In genomic region chr15:63012444-63012843, GRCh38 we compare ENCODE assay signal across 1 cellular context.
A peak's percentile ranks its signal among the peaks of the same experiment; 100 is the strongest.
TF ChIP-seq lines count a peak whose summit lies in the region.

No MANE protein-coding gene starts in this region.

TF ChIP-seq in HEK293, 187 proteins besides CTCF, POLR2A, EP300 and RAD21 (continued from another document):
- TF ChIP-seq PRDM2 (tag by site-specific recombination; IDR thresholded peaks at IDR 0.05; ENCODE audit: borderline replicate concordance) (no peak), ZNF610 (tag by site-specific recombination; IDR thresholded peaks at IDR 0.05; ENCODE audit: borderline replicate concordance) (peak; percentile 96)
TF ChIP-seq in HEK293: peak in this region for 1.
